ENCODE assay signal across 21 cellular contexts in genomic region chr10:44824607-44825006, GRCh38.
A peak's percentile ranks its signal among the peaks of the same experiment; 100 is the strongest.
DNase-seq lines count a peak whose midpoint lies in the region; ATAC-seq and TF ChIP-seq lines count a peak whose summit lies in the region.
"Had no signal": no experiment of that assay in that cellular context is flagged by ENCODE, and none has a peak within 500 bp of the region (broad histone marks: within the 10 kb centered on the region; RNA-seq: fewer than 3 reads in every experiment).

No MANE protein-coding gene starts in this region.

- intact Hi-C loops in PC-3 (cut with micrococcal nuclease) = no loop called here
- intact Hi-C loops in CD4-positive, alpha-beta memory T cell (cut with micrococcal nuclease) = no loop called here

- H3K27me3 ChIP-seq in PC-3 (ENCODE audit: low read length) (no peaks in the 10 kb centered on the region), brain microvascular endothelial cell (replicated peaks) (no peaks in the 10 kb centered on the region)
- H3K27me3 ChIP-seq in CD4-positive, alpha-beta memory T cell (ENCODE audit: insufficient read depth, low read length) = no peaks in the 10 kb centered on the region
- H3K27me3 ChIP-seq: MG63, Peyer's patch had no signal

- no TSS peak for BruUV-seq in PC-3 (replicated peaks; lab: Mats Ljungman, UMichigan)

- POLR2A ChIA-PET in PC-3 (lab: Charles Lee; ENCODE audit: unreplicated experiment) = no interaction called here
- POLR2A ChIA-PET in CD4-positive, alpha-beta memory T cell (lab: Charles Lee; ENCODE audit: partially characterized antibody) = no interaction called here

- H3K9ac ChIP-seq in PC-3 (ENCODE audit: low read length) = no peak overlapping the region

- H4K20me1 ChIP-seq in PC-3 (ENCODE audit: low read length) = no peaks in the 10 kb centered on the region

- peaks cover 1% of the 10 kb centered on the region for H3K36me3 Mint-ChIP-seq in chondrocyte (ENCODE audit: low read depth)
- no peaks in the 10 kb centered on the region for H3K36me3 Mint-ChIP-seq in CD4-positive, alpha-beta memory T cell

- no peaks in the 10 kb centered on the region for H3F3A ChIP-seq in PC-3 (ENCODE audit: low read length, unreplicated experiment)

- in situ Hi-C loops in brain microvascular endothelial cell (cut with HindIII; ENCODE audit: low pct_ligation_motif_present, low sequenced_read_pairs) = no loop called here

- no peak overlapping the region for H3K4me2 ChIP-seq in PC-3 (ENCODE audit: low read length)

- H3K4me1 ChIP-seq in PC-3 (ENCODE audit: insufficient read depth, low read length) = peaks cover 20% of the 10 kb centered on the region
- H3K4me1 ChIP-seq in CD4-positive, alpha-beta memory T cell (ENCODE audit: insufficient read depth, low read length) = no peaks in the 10 kb centered on the region
- H3K4me1 ChIP-seq: Peyer's patch had no signal

- TF ChIP-seq CTCF in PC-3 (conservative IDR thresholded peaks at IDR 0.05; ENCODE audit: low read depth, low read length) (no peak), epithelial cell of proximal tubule (conservative IDR thresholded peaks at IDR 0.05; ENCODE audit: low read depth, low read length) (peak; percentile 37), chondrocyte (IDR thresholded peaks at IDR 0.05) (no peak), brain microvascular endothelial cell (IDR thresholded peaks at IDR 0.05; ENCODE audit: low read depth, low read length, missing control alignments) (no peak)

- H3K27ac Mint-ChIP-seq in chondrocyte (ENCODE audit: unreplicated experiment) = no peak overlapping the region
- no peak overlapping the region for H3K27ac Mint-ChIP-seq in CD4-positive, alpha-beta memory T cell
- H3K27ac Mint-ChIP-seq: B cell had no signal

- H3K36me3 ChIP-seq in PC-3 (ENCODE audit: low read depth, low read length) = no peaks in the 10 kb centered on the region
- no peaks in the 10 kb centered on the region for H3K36me3 ChIP-seq in brain microvascular endothelial cell (replicated peaks)
- H3K36me3 ChIP-seq in CD4-positive, alpha-beta memory T cell (ENCODE audit: insufficient read depth, low read length) = no peaks in the 10 kb centered on the region
- H3K36me3 ChIP-seq: MG63, Peyer's patch had no signal

- no peaks in the 10 kb centered on the region for H3K79me2 ChIP-seq in PC-3 (ENCODE audit: low read length)

- no peaks in the 10 kb centered on the region for H3K9me2 ChIP-seq in PC-3 (replicated peaks; ENCODE audit: low read length)

- DNase-seq in DMS53 (lab: John Stamatoyannopoulos, UW) (peak; percentile 8), DMS53 treated with DMSO at 0.1 percent for 48 hours (lab: John Stamatoyannopoulos, UW; ENCODE audit: unreplicated experiment) (no peak), PC-3 (peak; percentile 9), epithelial cell of proximal tubule (ENCODE audit: low read depth) (no peak), NCI-H446 treated with DMSO at 0.1 percent for 48 hours (lab: John Stamatoyannopoulos, UW) (no peak), chondrocyte (ENCODE audit: low spot score) (no peak), brain microvascular endothelial cell (no peak)
- DNase-seq in CD4-positive, alpha-beta memory T cell = no peak
- DNase-seq: EL, KBM-7, MG63, NCI-H1105 treated with DMSO at 0.1 percent for 48 hours, NCI-H2029, NCI-H446, NCI-H526, Peyer's patch, SIG-M5 had no signal

- no peaks in the 10 kb centered on the region for H3K27me3 Mint-ChIP-seq in chondrocyte (ENCODE audit: low read depth)
- peaks cover 4 to 11% of the 10 kb centered on the region in 2 donors for H3K27me3 Mint-ChIP-seq in CD4-positive, alpha-beta memory T cell

- CTCF ChIA-PET in PC-3 (lab: Charles Lee) = no interaction called here
- CTCF ChIA-PET in CD4-positive, alpha-beta memory T cell (lab: Charles Lee; ENCODE audit: partially characterized antibody) = no interaction called here

- H3K4me3 ChIP-seq in PC-3 (ENCODE audit: low read length) (no peak overlapping the region), epithelial cell of proximal tubule (ENCODE audit: low read depth, low read length) (no peak overlapping the region), brain microvascular endothelial cell (ENCODE audit: low read depth, low read length) (no peak overlapping the region)
- H3K4me3 ChIP-seq in CD4-positive, alpha-beta memory T cell (ENCODE audit: low read length in 2 of 2) = no peak overlapping the region
- H3K4me3 ChIP-seq: MG63, Peyer's patch, SK-N-MC had no signal

- H3K9me3 ChIP-seq in PC-3 (ENCODE audit: low read length) = no peaks in the 10 kb centered on the region
- H3K9me3 ChIP-seq in CD4-positive, alpha-beta memory T cell (ENCODE audit: control insufficient read depth in 1 of 2, low read length in 2 of 2) = no peaks in the 10 kb centered on the region
- H3K9me3 ChIP-seq: MG63, Peyer's patch had no signal

- no peak overlapping the region for H2AFZ ChIP-seq in PC-3 (ENCODE audit: low read length)

- ATAC-seq in PC-3 = no peak
- ATAC-seq: HepG2 had no signal

- H3K4me3 Mint-ChIP-seq in chondrocyte (ENCODE audit: unreplicated experiment) = no peak overlapping the region
- H3K4me3 Mint-ChIP-seq in CD4-positive, alpha-beta memory T cell = peak overlapping the region in 1 of 8 donors; percentile 31
- H3K4me3 Mint-ChIP-seq: B cell had no signal

- H3K27ac ChIP-seq in PC-3 (ENCODE audit: low read length) = no peak overlapping the region
- no peak overlapping the region for H3K27ac ChIP-seq in brain microvascular endothelial cell
- H3K27ac ChIP-seq in CD4-positive, alpha-beta memory T cell (ENCODE audit: low read depth, low read length) = no peak overlapping the region
- H3K27ac ChIP-seq: 22Rv1, Peyer's patch, SK-N-MC had no signal

- peaks cover 23% of the 10 kb centered on the region for H3K4me1 Mint-ChIP-seq in chondrocyte (ENCODE audit: low read depth)
- H3K4me1 Mint-ChIP-seq in CD4-positive, alpha-beta memory T cell = no peaks in the 10 kb centered on the region
- H3K4me1 Mint-ChIP-seq: B cell had no signal

- peaks cover 7% of the 10 kb centered on the region for H3K9me3 Mint-ChIP-seq in chondrocyte (ENCODE audit: low read depth)
- peaks cover 0 to 2% (median 0%) of the 10 kb centered on the region in 8 donors for H3K9me3 Mint-ChIP-seq in CD4-positive, alpha-beta memory T cell

Comparison
In these comparisons a context has a peak if more than half of its experiments do, and no peak if none do; other contexts are left out.
1. DNase-seq: peak in DMS53 (single experiment) and PC-3 (single experiment); none in DMS53 treated with DMSO at 0.1 percent for 48 hours (single experiment), epithelial cell of proximal tubule (single experiment), NCI-H446 treated with DMSO at 0.1 percent for 48 hours (single experiment), chondrocyte (single experiment), brain microvascular endothelial cell (single experiment) and CD4-positive, alpha-beta memory T cell (0 of 5).